In the genomic region with DNA sequence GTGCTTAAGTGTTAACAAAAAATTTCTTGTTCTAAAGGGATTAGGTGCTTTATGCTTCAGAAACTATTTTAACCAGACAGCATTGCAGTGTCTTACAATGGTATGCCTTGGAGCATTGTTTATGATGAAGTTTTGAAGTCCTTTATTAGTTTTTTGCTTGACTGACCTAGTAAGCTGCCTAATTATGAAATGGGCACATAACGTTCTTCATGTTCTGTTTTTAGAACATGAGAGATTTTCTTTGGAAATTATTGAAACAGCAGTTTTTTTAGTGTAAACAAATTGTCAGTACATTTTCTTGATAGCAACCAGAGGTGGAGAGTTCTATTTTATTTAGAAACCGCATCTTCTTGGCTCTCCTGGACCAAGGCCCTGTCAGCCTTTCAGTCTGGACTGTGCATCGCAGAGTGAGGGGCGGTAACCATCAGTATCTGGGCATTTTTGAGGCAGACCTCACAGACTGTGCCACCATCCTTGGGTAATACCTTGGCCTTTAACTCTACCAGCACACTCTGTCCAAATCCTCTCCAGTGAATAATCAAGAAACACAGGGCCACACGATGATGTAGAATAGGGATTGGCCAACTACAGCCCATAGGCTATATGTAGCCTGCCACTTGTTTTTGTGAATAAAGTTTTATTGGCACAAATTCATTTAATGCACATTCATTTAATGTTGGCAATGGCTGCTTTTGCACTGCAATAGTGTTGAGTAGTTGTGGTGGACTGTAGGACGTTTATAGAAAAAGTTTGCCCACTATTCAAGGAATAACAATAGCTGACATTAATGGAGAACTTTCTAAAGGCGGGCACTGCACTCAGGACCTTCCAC, we compare ENCODE assay signal across 1 cellular context.
TF ChIP-seq lines count a peak whose summit lies in the region.

No MANE protein-coding gene starts in this region.

TF ChIP-seq in HepG2, 621 proteins besides CTCF, POLR2A, EP300 and RAD21 (continued from another document):
- TF ChIP-seq ZNF850 (CRISPR knock-in tag; conservative IDR thresholded peaks at IDR 0.05) (no peak), NR1H2 (CRISPR knock-in tag; IDR thresholded peaks at IDR 0.05; ENCODE audit: borderline replicate concordance, low read depth) (no peak)
- TF ChIP-seq, protein P1, sequence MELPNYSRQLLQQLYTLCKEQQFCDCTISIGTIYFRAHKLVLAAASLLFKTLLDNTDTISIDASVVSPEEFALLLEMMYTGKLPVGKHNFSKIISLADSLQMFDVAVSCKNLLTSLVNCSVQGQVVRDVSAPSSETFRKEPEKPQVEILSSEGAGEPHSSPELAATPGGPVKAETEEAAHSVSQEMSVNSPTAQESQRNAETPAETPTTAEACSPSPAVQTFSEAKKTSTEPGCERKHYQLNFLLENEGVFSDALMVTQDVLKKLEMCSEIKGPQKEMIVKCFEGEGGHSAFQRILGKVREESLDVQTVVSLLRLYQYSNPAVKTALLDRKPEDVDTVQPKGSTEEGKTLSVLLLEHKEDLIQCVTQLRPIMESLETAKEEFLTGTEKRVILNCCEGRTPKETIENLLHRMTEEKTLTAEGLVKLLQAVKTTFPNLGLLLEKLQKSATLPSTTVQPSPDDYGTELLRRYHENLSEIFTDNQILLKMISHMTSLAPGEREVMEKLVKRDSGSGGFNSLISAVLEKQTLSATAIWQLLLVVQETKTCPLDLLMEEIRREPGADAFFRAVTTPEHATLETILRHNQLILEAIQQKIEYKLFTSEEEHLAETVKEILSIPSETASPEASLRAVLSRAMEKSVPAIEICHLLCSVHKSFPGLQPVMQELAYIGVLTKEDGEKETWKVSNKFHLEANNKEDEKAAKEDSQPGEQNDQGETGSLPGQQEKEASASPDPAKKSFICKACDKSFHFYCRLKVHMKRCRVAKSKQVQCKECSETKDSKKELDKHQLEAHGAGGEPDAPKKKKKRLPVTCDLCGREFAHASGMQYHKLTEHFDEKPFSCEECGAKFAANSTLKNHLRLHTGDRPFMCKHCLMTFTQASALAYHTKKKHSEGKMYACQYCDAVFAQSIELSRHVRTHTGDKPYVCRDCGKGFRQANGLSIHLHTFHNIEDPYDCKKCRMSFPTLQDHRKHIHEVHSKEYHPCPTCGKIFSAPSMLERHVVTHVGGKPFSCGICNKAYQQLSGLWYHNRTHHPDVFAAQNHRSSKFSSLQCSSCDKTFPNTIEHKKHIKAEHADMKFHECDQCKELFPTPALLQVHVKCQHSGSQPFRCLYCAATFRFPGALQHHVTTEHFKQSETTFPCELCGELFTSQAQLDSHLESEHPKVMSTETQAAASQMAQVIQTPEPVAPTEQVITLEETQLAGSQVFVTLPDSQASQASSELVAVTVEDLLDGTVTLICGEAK (IDR thresholded peaks at IDR 0.05) = no peak
- TF ChIP-seq, protein P1 (CRISPR knock-in tag; IDR thresholded peaks at IDR 0.05) = peak; percentile 27; the same call in 1 of the 2 replicates
TF ChIP-seq in HepG2: peak in this region for 1.
